ENCODE assay signal across 18 cellular contexts in genomic region chr6:109031416-109031815, GRCh38.
A peak's percentile ranks its signal among the peaks of the same experiment; 100 is the strongest.
DNase-seq lines count a peak whose midpoint lies in the region; ATAC-seq and TF ChIP-seq lines count a peak whose summit lies in the region.
"Had no signal": no experiment of that assay in that cellular context is flagged by ENCODE, and none has a peak within 500 bp of the region (broad histone marks: within the 10 kb centered on the region; RNA-seq: fewer than 3 reads in every experiment).

No MANE protein-coding gene starts in this region.

- H3K36me3 ChIP-seq in heart left ventricle = no peaks in the 10 kb centered on the region
- H3K36me3 ChIP-seq: BLaER1 had no signal

- 25 to 41% (median 33%) methylated on average over 1 of the region's 1 CpG for WGBS in heart left ventricle, 4 donors
- 47% methylated on average over 1 of the region's 1 CpG for WGBS in right cardiac atrium

- no peak for TF ChIP-seq CTCF in heart left ventricle (IDR thresholded peaks at IDR 0.05)

- CTCF ChIA-PET in activated CD8-positive, alpha-beta T cell treated with anti-CD3 and anti-CD28 coated beads, Interleukin-2, amount 10 ng/mL, durations not matched to agents 7 days and 5 days (lab: Charles Lee) = no interaction called here
- CTCF ChIA-PET in T-cell (lab: Charles Lee) = interaction anchor here in 1 of 2 donors (0.6 kb wide), 1 partner anchor 213 kb away, joined by 3 read pairs; no protein-coding TSS in a partner anchor

- no peaks in the 10 kb centered on the region for H3K27me3 ChIP-seq in heart left ventricle
- H3K27me3 ChIP-seq in right cardiac atrium (ENCODE audit: control insufficient read depth, insufficient read depth) = no peaks in the 10 kb centered on the region
- H3K27me3 ChIP-seq: BLaER1 had no signal

- H3K4me1 ChIP-seq in heart left ventricle (peaks cover 0 to 51% (median 11%) of the 10 kb centered on the region in 12 donors), right cardiac atrium (ENCODE audit: control insufficient read depth, insufficient read depth, low read length) (peaks cover 7% of the 10 kb centered on the region)
- H3K4me1 ChIP-seq: BLaER1 had no signal

- no peak overlapping the region for H3K4me3 ChIP-seq in heart left ventricle
- H3K4me3 ChIP-seq in right cardiac atrium (ENCODE audit: low read length) = no peak overlapping the region
- H3K4me3 ChIP-seq: BLaER1, GM23338 had no signal

- peak; percentile 56 to 74 (median 63) for ATAC-seq in heart left ventricle
- ATAC-seq in right cardiac atrium = peak; percentile 36 to 59
- ATAC-seq in activated CD8-positive, alpha-beta T cell treated with anti-CD3 and anti-CD28 coated beads, Interleukin-2, amount 10 ng/mL, durations not matched to agents 7 days and 5 days = no peak
- no peak for ATAC-seq in T-cell (replicated peaks in 1 of 4)
- ATAC-seq: GM23338 had no signal

- POLR2A ChIA-PET in activated CD8-positive, alpha-beta T cell treated with anti-CD3 and anti-CD28 coated beads, Interleukin-2, amount 10 ng/mL, durations not matched to agents 7 days and 5 days (lab: Charles Lee) = interaction anchor here (0.7 kb wide), 1 partner anchor 78 kb away, joined by 3 read pairs; no protein-coding TSS in a partner anchor
- POLR2A ChIA-PET in T-cell (lab: Charles Lee) = interaction anchor here in 1 of 2 donors (0.6 kb wide), 1 partner anchor 804 kb away, joined by 4 read pairs; no protein-coding TSS in a partner anchor

- H3K4me1 Mint-ChIP-seq in activated CD8-positive, alpha-beta T cell treated with anti-CD3 and anti-CD28 coated beads, Interleukin-2, amount 10 ng/mL, durations not matched to agents 7 days and 5 days (ENCODE audit: low read depth) = peaks cover 7% of the 10 kb centered on the region
- peaks cover 30 to 42% (median 30%) of the 10 kb centered on the region in 3 donors for H3K4me1 Mint-ChIP-seq in T-cell
- H3K4me1 Mint-ChIP-seq: GM23338 had no signal

- H3K9me3 Mint-ChIP-seq in activated CD8-positive, alpha-beta T cell treated with anti-CD3 and anti-CD28 coated beads, Interleukin-2, amount 10 ng/mL, durations not matched to agents 7 days and 5 days (ENCODE audit: insufficient read depth) = no peaks in the 10 kb centered on the region
- H3K9me3 Mint-ChIP-seq in T-cell = no peaks in the 10 kb centered on the region
- H3K9me3 Mint-ChIP-seq: CD8-positive, alpha-beta memory T cell; GM23338 had no signal

- H3K27ac ChIP-seq in heart left ventricle (peak overlapping the region in 3 of 12 donors; percentile 4 to 39 (median 17)), right cardiac atrium (ENCODE audit: low read length) (no peak overlapping the region)
- H3K27ac ChIP-seq: 22Rv1, BLaER1, HL-60 had no signal

- no peak overlapping the region for H3K27ac Mint-ChIP-seq in activated CD8-positive, alpha-beta T cell treated with anti-CD3 and anti-CD28 coated beads, Interleukin-2, amount 10 ng/mL, durations not matched to agents 7 days and 5 days
- no peak overlapping the region for H3K27ac Mint-ChIP-seq in T-cell
- H3K27ac Mint-ChIP-seq: GM23338 had no signal

- H3K9me3 ChIP-seq in heart left ventricle (no peaks in the 10 kb centered on the region), right cardiac atrium (ENCODE audit: control insufficient read depth, low read length) (no peaks in the 10 kb centered on the region)
- H3K9me3 ChIP-seq: BLaER1, Caco-2 had no signal

- DNase-seq in NCI-H82 (lab: John Stamatoyannopoulos, UW) = peak; percentile 31
- no peak for DNase-seq in NCI-H82 treated with DMSO at 0.1 percent for 48 hours (lab: John Stamatoyannopoulos, UW; ENCODE audit: unreplicated experiment)
- no peak for DNase-seq in heart left ventricle
- no peak for DNase-seq in cardiac septum (ENCODE audit: low spot score)
- DNase-seq in right cardiac atrium = no peak
- DNase-seq in activated CD8-positive, alpha-beta T cell treated with anti-CD3 and anti-CD28 coated beads, Interleukin-2, amount 10 ng/mL, durations not matched to agents 7 days and 5 days = no peak
- DNase-seq in T-cell = no peak
- DNase-seq in NCI-H1417 (lab: John Stamatoyannopoulos, UW) = no peak
- DNase-seq: AML-193; Caco-2; CD8-positive, alpha-beta memory T cell; DND-41; GDM1; H7 had no signal

- intact Hi-C loops in heart left ventricle (cut with DNase I) (no loop called here), cardiac septum (cut with DNase I) (no loop called here), right cardiac atrium (cut with DNase I) (no loop called here)

- H3K4me3 Mint-ChIP-seq in activated CD8-positive, alpha-beta T cell treated with anti-CD3 and anti-CD28 coated beads, Interleukin-2, amount 10 ng/mL, durations not matched to agents 7 days and 5 days = no peak overlapping the region
- no peak overlapping the region for H3K4me3 Mint-ChIP-seq in T-cell
- H3K4me3 Mint-ChIP-seq: CD8-positive, alpha-beta memory T cell; GM23338 had no signal

- peaks cover 4% of the 10 kb centered on the region for H3K27me3 Mint-ChIP-seq in activated CD8-positive, alpha-beta T cell treated with anti-CD3 and anti-CD28 coated beads, Interleukin-2, amount 10 ng/mL, durations not matched to agents 7 days and 5 days (ENCODE audit: low read depth)
- no peaks in the 10 kb centered on the region for H3K27me3 Mint-ChIP-seq in T-cell
- H3K27me3 Mint-ChIP-seq: CD8-positive, alpha-beta memory T cell had no signal

- no peak for TF ChIP-seq POLR2A in heart left ventricle (IDR thresholded peaks at IDR 0.05)

- peaks cover 2% of the 10 kb centered on the region for H3K36me3 Mint-ChIP-seq in activated CD8-positive, alpha-beta T cell treated with anti-CD3 and anti-CD28 coated beads, Interleukin-2, amount 10 ng/mL, durations not matched to agents 7 days and 5 days (ENCODE audit: low read depth)
- peaks cover 4% of the 10 kb centered on the region for H3K36me3 Mint-ChIP-seq in T-cell

Comparison
In these comparisons a context has a peak if more than half of its experiments do, and no peak if none do; other contexts are left out.
1. ATAC-seq: peak in heart left ventricle (4 of 4) and right cardiac atrium (2 of 2); none in activated CD8-positive, alpha-beta T cell treated with anti-CD3 and anti-CD28 coated beads, Interleukin-2, amount 10 ng/mL, durations not matched to agents 7 days and 5 days (single experiment) and T-cell (0 of 4).